ENCODE assay signal across 19 cellular contexts in the genomic region with DNA sequence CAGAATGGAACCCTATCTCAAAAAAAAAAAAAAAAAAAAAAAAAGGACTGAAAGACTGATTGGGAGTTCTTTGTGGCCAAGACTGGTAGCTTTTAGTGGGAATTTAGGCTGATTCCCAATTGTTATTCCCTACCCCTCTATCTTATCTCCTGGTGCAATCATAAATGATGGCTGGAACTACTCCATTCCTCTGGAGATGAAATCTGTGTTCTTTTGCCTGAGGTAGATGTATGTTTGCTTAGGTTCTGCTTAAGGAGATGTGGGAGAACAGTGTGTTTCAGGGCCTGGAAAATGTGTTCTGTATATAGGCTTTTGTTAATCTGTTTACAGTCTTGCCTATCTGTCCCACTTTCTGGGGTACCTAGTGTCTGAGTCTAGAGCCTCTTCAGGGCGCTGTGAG. TPM values are rescaled to one million over a fixed set of nuclear protein-coding genes. Genes with fewer than 3 reads are reported as not detected.
A peak's percentile ranks its signal among the peaks of the same experiment; 100 is the strongest.
DNase-seq lines count a peak whose midpoint lies in the region; ATAC-seq and TF ChIP-seq lines count a peak whose summit lies in the region.
"Had no signal": no experiment of that assay in that cellular context is flagged by ENCODE, and none has a peak within 500 bp of the region (broad histone marks: within the 10 kb centered on the region; RNA-seq: fewer than 3 reads in every experiment).

No MANE protein-coding gene starts in this region.

- no peak for DNase-seq in GM23338 (ENCODE audit: low spot score)
- no peak for DNase-seq in nephron progenitor cell
- no peak for DNase-seq in UCSD-AML1 (lab: John Stamatoyannopoulos, UW; ENCODE audit: unreplicated experiment)
- DNase-seq in stimulated activated naive CD4-positive, alpha-beta T cell treated with Interleukin-2 at 50 U/mL for 16 hours (lab: John Stamatoyannopoulos, UW), result no peak
- DNase-seq: CD4-positive, CD25-positive, alpha-beta regulatory T cell; CD8-positive, alpha-beta T cell; DMS53; DMS79 treated with DMSO at 0.1 percent for 48 hours; GM23248; H9; HFFc6 had no signal

- H3K27me3 Mint-ChIP-seq in GM23338 (ENCODE audit: insufficient read depth, low read depth, poor library complexity) (peaks cover 2% of the 10 kb centered on the region), nephron progenitor cell (ENCODE audit: low read depth, poor library complexity) (no peaks in the 10 kb centered on the region)
- H3K27me3 Mint-ChIP-seq: B cell; CD4-positive, CD25-positive, alpha-beta regulatory T cell had no signal

- WGBS in gastroesophageal sphincter (ENCODE audit: low coverage in 1 of 2), 2 donors, result 100% methylated on average over 1 of the region's 1 CpG

- TF ChIP-seq POLR2A in gastroesophageal sphincter (IDR thresholded peaks at IDR 0.05), result no peak

- H3K27me3 ChIP-seq in GM23338 (ENCODE audit: insufficient read depth) (no peaks in the 10 kb centered on the region), gastroesophageal sphincter (no peaks in the 10 kb centered on the region)
- H3K27me3 ChIP-seq: BLaER1 had no signal

- no peak overlapping the region for H2AFZ ChIP-seq in GM23338
- H2AFZ ChIP-seq: GM23248 had no signal

- no peaks in the 10 kb centered on the region for H3K9me2 ChIP-seq in GM23338 (ENCODE audit: insufficient read depth)

- H3K27ac ChIP-seq in 22Rv1 (peak overlapping the region; percentile 63), GM23338 (ENCODE audit: low read depth) (no peak overlapping the region), VCaP (peak overlapping the region; percentile 2; the same call in 1 of the 2 replicates), gastroesophageal sphincter (no peak overlapping the region)
- H3K27ac ChIP-seq: BLaER1, C4-2B, GM23248 had no signal

- H3K27ac Mint-ChIP-seq in GM23338 (0 out of 2 replicates have a peak overlapping the region, but pooled peaks have one; percentile 19), nephron progenitor cell (peak overlapping the region; percentile 82)
- H3K27ac Mint-ChIP-seq: B cell; CD8-positive, alpha-beta T cell; HFFc6 had no signal

- H3K4me1 Mint-ChIP-seq in GM23338, result peaks cover 40% of the 10 kb centered on the region
- peaks cover 16% of the 10 kb centered on the region for H3K4me1 Mint-ChIP-seq in nephron progenitor cell

- ATAC-seq in GM23338 (no peak), GM19328 (IDR thresholded peaks at IDR 0.05; ENCODE audit: unreplicated experiment) (no peak), gastroesophageal sphincter (no peak)
- ATAC-seq: CD8-positive, alpha-beta T cell; HCT116 had no signal

- H3K9me3 Mint-ChIP-seq in GM23338 (no peaks in the 10 kb centered on the region), nephron progenitor cell (no peaks in the 10 kb centered on the region)
- H3K9me3 Mint-ChIP-seq: CD8-positive, alpha-beta T cell; H9; HFFc6 had no signal

- TF ChIP-seq CTCF in 22Rv1 (IDR thresholded peaks at IDR 0.05), result no peak
- TF ChIP-seq CTCF in GM23338 (conservative IDR thresholded peaks at IDR 0.05; ENCODE audit: low read depth in 2 of 2), result no peak
- TF ChIP-seq CTCF in VCaP (conservative IDR thresholded peaks at IDR 0.05), result no peak
- TF ChIP-seq CTCF in nephron progenitor cell (IDR thresholded peaks at IDR 0.05), result no peak
- no peak for TF ChIP-seq CTCF in gastroesophageal sphincter (IDR thresholded peaks at IDR 0.05)

- H3K36me3 ChIP-seq in GM23338 (ENCODE audit: insufficient read depth), result no peaks in the 10 kb centered on the region; the same call in 1 of the 2 replicates
- H3K36me3 ChIP-seq in gastroesophageal sphincter, result peaks cover 0 to 22% of the 10 kb centered on the region in 2 donors

- H3K4me1 ChIP-seq in GM23338 (ENCODE audit: insufficient read depth) (peaks cover 24% of the 10 kb centered on the region), gastroesophageal sphincter (peaks cover 0 to 6% (median 2%) of the 10 kb centered on the region in 3 donors)

- no peaks in the 10 kb centered on the region for H3F3A ChIP-seq in GM23338 (replicated peaks; ENCODE audit: low read depth)

- 0 out of 2 replicates have a peak, but pooled peaks cover under 1% of the 10 kb centered on the region for H4K20me1 ChIP-seq in GM23338 (replicated peaks; ENCODE audit: insufficient read depth)

- H3K36me3 Mint-ChIP-seq in GM23338 (ENCODE audit: low read depth) (peaks cover 20% of the 10 kb centered on the region), nephron progenitor cell (ENCODE audit: low read depth) (peaks cover 57% of the 10 kb centered on the region)

- H3K4me3 Mint-ChIP-seq in GM23338 (no peak overlapping the region), nephron progenitor cell (no peak overlapping the region)
- H3K4me3 Mint-ChIP-seq: B cell; CD4-positive, CD25-positive, alpha-beta regulatory T cell; CD8-positive, alpha-beta T cell; H9; HFFc6 had no signal

- H3K4me2 ChIP-seq in GM23338, result no peak overlapping the region
- H3K4me2 ChIP-seq: BLaER1 had no signal

- no peak for TF ChIP-seq EP300 in gastroesophageal sphincter (IDR thresholded peaks at IDR 0.05)

- H3K9me3 ChIP-seq in gastroesophageal sphincter, result no peaks in the 10 kb centered on the region
- H3K9me3 ChIP-seq: BLaER1 had no signal

- H3K4me3 ChIP-seq in GM23338 (no peak overlapping the region), gastroesophageal sphincter (no peak overlapping the region)
- H3K4me3 ChIP-seq: BLaER1, GM23248 had no signal

- H3K79me2 ChIP-seq in GM23338 (replicated peaks; ENCODE audit: insufficient read depth), result peaks cover 92% of the 10 kb centered on the region

TF ChIP-seq in GM23338, 12 proteins besides CTCF, POLR2A, EP300 and RAD21 (continues in another document):
- TF ChIP-seq, protein P1, sequence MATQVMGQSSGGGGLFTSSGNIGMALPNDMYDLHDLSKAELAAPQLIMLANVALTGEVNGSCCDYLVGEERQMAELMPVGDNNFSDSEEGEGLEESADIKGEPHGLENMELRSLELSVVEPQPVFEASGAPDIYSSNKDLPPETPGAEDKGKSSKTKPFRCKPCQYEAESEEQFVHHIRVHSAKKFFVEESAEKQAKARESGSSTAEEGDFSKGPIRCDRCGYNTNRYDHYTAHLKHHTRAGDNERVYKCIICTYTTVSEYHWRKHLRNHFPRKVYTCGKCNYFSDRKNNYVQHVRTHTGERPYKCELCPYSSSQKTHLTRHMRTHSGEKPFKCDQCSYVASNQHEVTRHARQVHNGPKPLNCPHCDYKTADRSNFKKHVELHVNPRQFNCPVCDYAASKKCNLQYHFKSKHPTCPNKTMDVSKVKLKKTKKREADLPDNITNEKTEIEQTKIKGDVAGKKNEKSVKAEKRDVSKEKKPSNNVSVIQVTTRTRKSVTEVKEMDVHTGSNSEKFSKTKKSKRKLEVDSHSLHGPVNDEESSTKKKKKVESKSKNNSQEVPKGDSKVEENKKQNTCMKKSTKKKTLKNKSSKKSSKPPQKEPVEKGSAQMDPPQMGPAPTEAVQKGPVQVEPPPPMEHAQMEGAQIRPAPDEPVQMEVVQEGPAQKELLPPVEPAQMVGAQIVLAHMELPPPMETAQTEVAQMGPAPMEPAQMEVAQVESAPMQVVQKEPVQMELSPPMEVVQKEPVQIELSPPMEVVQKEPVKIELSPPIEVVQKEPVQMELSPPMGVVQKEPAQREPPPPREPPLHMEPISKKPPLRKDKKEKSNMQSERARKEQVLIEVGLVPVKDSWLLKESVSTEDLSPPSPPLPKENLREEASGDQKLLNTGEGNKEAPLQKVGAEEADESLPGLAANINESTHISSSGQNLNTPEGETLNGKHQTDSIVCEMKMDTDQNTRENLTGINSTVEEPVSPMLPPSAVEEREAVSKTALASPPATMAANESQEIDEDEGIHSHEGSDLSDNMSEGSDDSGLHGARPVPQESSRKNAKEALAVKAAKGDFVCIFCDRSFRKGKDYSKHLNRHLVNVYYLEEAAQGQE (IDR thresholded peaks at IDR 0.05; ENCODE audit: unreplicated experiment), result no peak
- TF ChIP-seq JUNB (IDR thresholded peaks at IDR 0.05; ENCODE audit: unreplicated experiment) (no peak), EZH2 (IDR thresholded peaks at IDR 0.05; ENCODE audit: low read depth, unreplicated experiment) (no peak), STAT1 (IDR thresholded peaks at IDR 0.05; ENCODE audit: unreplicated experiment) (no peak)

RNA-seq across cellular contexts. Expression of a gene that starts 19.5 kb away (rescaled TPM):
- 29.3 and 37.6 TPM in 2 replicates for total RNA-seq in GM23338 (2014; rRNA removed; shearing (Covaris generic))
- 14.9 and 23.7 TPM in 2 replicates for polyA plus RNA-seq in GM23338 (2016; fragmentation: Nextera tagmentation; extraction: Ambion mirVana)
- total RNA-seq in gastroesophageal sphincter, result 10 to 100 TPM; 50.6 to 92.2 (median 65.5) TPM

RNA-seq across cellular contexts. Expression of a gene that starts 40.9 kb away (rescaled TPM):
- total RNA-seq in GM23338 (2014; rRNA removed; shearing (Covaris generic)), result 79.8 and 89.8 TPM in 2 replicates
- 72.8 and 94.5 TPM in 2 replicates for polyA plus RNA-seq in GM23338 (2016; fragmentation: Nextera tagmentation; extraction: Ambion mirVana)
- 10 to 100 TPM; 12.9 to 25.5 (median 19.1) TPM for total RNA-seq in gastroesophageal sphincter

Comparison
In these comparisons a context has a peak if more than half of its experiments do, and no peak if none do; other contexts are left out.
1. H3K27ac ChIP-seq: peak in 22Rv1 (single experiment) and VCaP (single experiment); none in GM23338 (single experiment) and gastroesophageal sphincter (0 of 4).